Comparison of ENCODE assay signal across 25 cellular contexts in genomic region chr10:48594371-48594770, GRCh38. TPM values are rescaled to one million over a fixed set of nuclear protein-coding genes. Genes with fewer than 3 reads are reported as not detected.
DNase-seq lines count a peak whose midpoint lies in the region; ATAC-seq and TF ChIP-seq lines count a peak whose summit lies in the region.
"Had no signal": no experiment of that assay in that cellular context is flagged by ENCODE, and none has a peak within 500 bp of the region (broad histone marks: within the 10 kb centered on the region; RNA-seq: fewer than 3 reads in every experiment).

No MANE protein-coding gene starts in this region.

- DNase-seq in NCI-H2107 treated with DMSO at 0.1 percent for 48 hours (lab: John Stamatoyannopoulos, UW; ENCODE audit: unreplicated experiment) (peak; percentile 5), NCI-H2107 (lab: John Stamatoyannopoulos, UW) (no peak), COLO668 (lab: John Stamatoyannopoulos, UW; ENCODE audit: unreplicated experiment) (peak; percentile 30), NCI-H69 (lab: John Stamatoyannopoulos, UW) (peak; percentile 11), mesenchymal stem cell (no peak), mucosa of descending colon (no peak)
- DNase-seq: activated CD4-positive, alpha-beta T cell treated with anti-CD3 and anti-CD28 coated beads, Interleukin-2, amount 10 ng/mL, durations not matched to agents 24 days and 14 days; activated gamma-delta T cell treated with Interleukin-2 at 50 U/mL for 16 hours; activated T-cell treated with anti-CD3 and anti-CD28 coated beads, Interleukin-2, amount 50 U/mL, for 48 hours; CD8-positive, alpha-beta T cell; foreskin fibroblast; left ventricle myocardium inferior; NCI-H1048; NCI-H1930; NCI-H226; right lobe of liver; RPMI8226; spleen; stimulated activated CD4-positive, alpha-beta T cell treated with anti-CD3 and anti-CD28 coated beads, Interleukin-2, amount 100 ng/mL, for 24 hours; stimulated activated naive CD8-positive, alpha-beta T cell treated with anti-CD3 and anti-CD28 coated beads, Interleukin-15, Interleukin-2, amounts not matched to agents 100 U/mL and 50 U/mL, for 24 hours; WERI-Rb-1 had no signal

- no peak overlapping the region for H2AFZ ChIP-seq in mesenchymal stem cell (ENCODE audit: low read depth, low read length)

- WGBS in mesenchymal stem cell: 97% methylated on average over 3 of the region's 4 CpGs

- peaks cover 3 to 63% of the 10 kb centered on the region in 2 experiments for H3K36me3 ChIP-seq in mesenchymal stem cell (ENCODE audit: control insufficient read depth in 1 of 2, insufficient read depth in 2 of 2, low read depth in 1 of 2, low read length in 2 of 2)
- no peaks in the 10 kb centered on the region for H3K36me3 ChIP-seq in mucosa of descending colon (ENCODE audit: low read depth)
- H3K36me3 ChIP-seq: esophagus muscularis mucosa, left ventricle myocardium inferior, right lobe of liver, spleen, thoracic aorta, WERI-Rb-1 had no signal

- no peak overlapping the region for H2BK12ac ChIP-seq in mesenchymal stem cell (ENCODE audit: low read length in 2 of 2)

- no peak overlapping the region for H3K4me3 ChIP-seq in mesenchymal stem cell (ENCODE audit: insufficient read depth in 1 of 2, low read depth in 1 of 2, low read length in 2 of 2)
- H3K4me3 ChIP-seq in mucosa of descending colon: no peak overlapping the region
- H3K4me3 ChIP-seq: esophagus muscularis mucosa, left ventricle myocardium inferior, right lobe of liver, spleen, thoracic aorta had no signal

- H3K9ac ChIP-seq in mesenchymal stem cell (ENCODE audit: low read length): peak overlapping the region; percentile 38

- H3K79me1 ChIP-seq in mesenchymal stem cell (replicated peaks; ENCODE audit: low read length, poor library complexity, severe bottlenecking): peaks cover 20% of the 10 kb centered on the region

- H3K4me1 ChIP-seq in mesenchymal stem cell (ENCODE audit: control insufficient read depth, insufficient read depth, low read depth, low read length) (peaks cover 13% of the 10 kb centered on the region), mucosa of descending colon (ENCODE audit: low read depth) (no peaks in the 10 kb centered on the region)
- H3K4me1 ChIP-seq: right lobe of liver, spleen had no signal

- no peak overlapping the region for H3K14ac ChIP-seq in mesenchymal stem cell (ENCODE audit: low read length in 2 of 2)

- H3K27me3 ChIP-seq in mesenchymal stem cell (ENCODE audit: control insufficient read depth in 1 of 2, insufficient read depth in 1 of 2, low read length in 2 of 2): no peaks in the 10 kb centered on the region
- H3K27me3 ChIP-seq: esophagus muscularis mucosa, right lobe of liver had no signal

- no peak overlapping the region for H3K4me2 ChIP-seq in mesenchymal stem cell (ENCODE audit: low read length, poor library complexity, severe bottlenecking)

- no peak overlapping the region for H2AK5ac ChIP-seq in mesenchymal stem cell (ENCODE audit: low read length, severe bottlenecking)

- no peak overlapping the region for H3K23ac ChIP-seq in mesenchymal stem cell (ENCODE audit: low read length in 2 of 2)

- ATAC-seq in HG03571 (IDR thresholded peaks at IDR 0.05; ENCODE audit: unreplicated experiment): no peak
- ATAC-seq in HG02759 (IDR thresholded peaks at IDR 0.05; ENCODE audit: unreplicated experiment): no peak
- ATAC-seq in mucosa of descending colon: no peak
- ATAC-seq: CD8-positive, alpha-beta T cell; right lobe of liver; stimulated activated naive CD8-positive, alpha-beta T cell treated with anti-CD3 and anti-CD28 coated beads, Interleukin-15, Interleukin-2, amounts not matched to agents 100 U/mL and 50 U/mL, for 24 hours had no signal

- no peak overlapping the region for H3K18ac ChIP-seq in mesenchymal stem cell (ENCODE audit: low read depth in 1 of 2, low read length in 2 of 2)

- H4K8ac ChIP-seq in mesenchymal stem cell (ENCODE audit: low read length): no peak overlapping the region

- H2BK5ac ChIP-seq in mesenchymal stem cell (ENCODE audit: low read depth, low read length, poor library complexity, severe bottlenecking): no peak overlapping the region

- no peak overlapping the region for H3K27ac ChIP-seq in mesenchymal stem cell (ENCODE audit: low read length, poor library complexity, severe bottlenecking)
- H3K27ac ChIP-seq: esophagus muscularis mucosa, left ventricle myocardium inferior, right lobe of liver, spleen, thoracic aorta, WERI-Rb-1 had no signal

- no peak overlapping the region for H4K91ac ChIP-seq in mesenchymal stem cell (ENCODE audit: low read length)

- intact Hi-C loops in mucosa of descending colon (cut with DNase I, micrococcal nuclease): no loop called here

- H3K4ac ChIP-seq in mesenchymal stem cell (ENCODE audit: low read depth in 1 of 2, low read length in 2 of 2): no peak overlapping the region

- no peak for TF ChIP-seq CTCF in mucosa of descending colon (IDR thresholded peaks at IDR 0.05)

- no peak overlapping the region for H2BK120ac ChIP-seq in mesenchymal stem cell (ENCODE audit: low read depth, low read length)

- H2BK15ac ChIP-seq in mesenchymal stem cell (ENCODE audit: low read depth, poor library complexity, severe bottlenecking): no peak overlapping the region

- H3K9me3 ChIP-seq in mesenchymal stem cell (ENCODE audit: control insufficient read depth, low read length) (no peaks in the 10 kb centered on the region), mucosa of descending colon (no peaks in the 10 kb centered on the region)
- H3K9me3 ChIP-seq: esophagus muscularis mucosa, left ventricle myocardium inferior, right lobe of liver, spleen, thoracic aorta had no signal

RNA-seq across cellular contexts. Expression of gene ARHGAP22, which starts 10.5 kb away (rescaled TPM):
- polyA plus RNA-seq in mesenchymal stem cell (2013, experiment 1 of 2): 14.3 TPM
- polyA plus RNA-seq in mesenchymal stem cell (2013, experiment 2 of 2): 14.4 TPM
- 1 to 10 TPM in 2 of 3 donors, under 1 TPM in 1; 0.93 to 5.9 (median 1.3) TPM for total RNA-seq in mucosa of descending colon
- total RNA-seq: activated CD4-positive, alpha-beta T cell treated with anti-CD3 and anti-CD28 coated beads, Interleukin-2, amount 10 ng/mL, durations not matched to agents 24 days and 14 days; CD8-positive, alpha-beta T cell had no signal

Comparison
In these comparisons a context has a peak if more than half of its experiments do, and no peak if none do; other contexts are left out.
1. DNase-seq: peak in NCI-H2107 treated with DMSO at 0.1 percent for 48 hours (single experiment), COLO668 (single experiment) and NCI-H69 (single experiment); none in NCI-H2107 (single experiment), mesenchymal stem cell (single experiment) and mucosa of descending colon (0 of 3).